Comparison of ENCODE assay signal across 19 cellular contexts in genomic region chr20:38121741-38122140, GRCh38. TPM values are rescaled to one million over a fixed set of nuclear protein-coding genes. Genes with fewer than 3 reads are reported as not detected.
A peak's percentile ranks its signal among the peaks of the same experiment; 100 is the strongest.
DNase-seq lines count a peak whose midpoint lies in the region; ATAC-seq, FAIRE-seq and TF ChIP-seq lines count a peak whose summit lies in the region.
"Had no signal": no experiment of that assay in that cellular context is flagged by ENCODE, and none has a peak within 500 bp of the region (broad histone marks: within the 10 kb centered on the region; RNA-seq: fewer than 3 reads in every experiment).

No MANE protein-coding gene starts in this region.

- H3K4me1 ChIP-seq in HepG2 (ENCODE audit: insufficient read depth, low read length) (peaks cover 42% of the 10 kb centered on the region), right lobe of liver (peaks cover 0 to 27% (median 9%) of the 10 kb centered on the region in 4 donors), colonic mucosa (peaks cover 7% of the 10 kb centered on the region)

- DNase-seq in HepG2 (ENCODE audit: low spot score) (no peak), right lobe of liver (no peak), colonic mucosa (peak; percentile 6), mesenteric fat pad (ENCODE audit: low spot score) (peak; percentile 9), ureter (ENCODE audit: low spot score) (peak; percentile 38), SHP77 (lab: John Stamatoyannopoulos, UW) (no peak), MG63 (no peak)
- DNase-seq: CD4-positive, CD25-positive, alpha-beta regulatory T cell; EL; Karpas-422; MM.1S; NCI-H1092 treated with DMSO at 0.1 percent for 48 hours; NCI-H1694; NCI-H2227 treated with DMSO at 0.1 percent for 48 hours; NCI-H524; Right ventricle myocardium superior had no signal

- H3K4me3 ChIP-seq in HepG2 (replicated peaks in 1 of 3; ENCODE audit: insufficient read depth in 1 of 3, low read depth in 2 of 3, low read length in 3 of 3) (no peak overlapping the region), right lobe of liver (no peak overlapping the region), colonic mucosa (no peak overlapping the region), MG63 (no peak overlapping the region)
- H3K4me3 ChIP-seq: Peyer's patch had no signal

- no TSS peak for BruUV-seq in HepG2 (replicated peaks; lab: Mats Ljungman, UMichigan)

- no peak for TF ChIP-seq RAD21 in HepG2 (CRISPR knock-in tag; IDR thresholded peaks at IDR 0.05)

- TF ChIP-seq EP300 in HepG2 (IDR thresholded peaks at IDR 0.05; ENCODE audit: low read depth in 2 of 2, low read length in 2 of 2) = no peak
- no peak for TF ChIP-seq EP300 in HepG2 (CRISPR knock-in tag; IDR thresholded peaks at IDR 0.05; ENCODE audit: borderline replicate concordance)

- FAIRE-seq in HepG2 (lab: Jason Lieb, UNC) = no peak
- FAIRE-seq: H1 had no signal

- POLR2A ChIA-PET in HepG2 (lab: Yijun Ruan, JAX) = interaction anchor here (2.8 kb wide), 1 partner anchor 22 kb away, joined by 38 read pairs; no protein-coding TSS in a partner anchor

- no peaks in the 10 kb centered on the region for H4K20me1 ChIP-seq in HepG2 (ENCODE audit: insufficient read depth, low read length)

- H3K27ac ChIP-seq in HepG2 (ENCODE audit: extremely low read length, insufficient read depth, low read length) = no peak overlapping the region
- H3K27ac ChIP-seq in right lobe of liver = no peak overlapping the region
- H3K27ac ChIP-seq in colonic mucosa = no peak overlapping the region
- H3K27ac ChIP-seq: Peyer's patch had no signal

- no peaks in the 10 kb centered on the region for H3K79me2 ChIP-seq in HepG2 (ENCODE audit: insufficient read depth, low read length)

- in situ Hi-C loops in HepG2 (cut with HindIII; ENCODE audit: extremely low pct_ligation_motif_present, low pct_unique_long_range_greater_than_20kb) = no loop called here

- CTCF ChIA-PET in HepG2 (lab: Yijun Ruan, JAX; ENCODE audit: low intra/inter-chr PET ratio, low total read pairs) = no interaction called here

- ATAC-seq in HepG2 (no peak), right lobe of liver (no peak), HG02852 (IDR thresholded peaks at IDR 0.05; ENCODE audit: unreplicated experiment) (no peak)

- 86% methylated on average over 4 of the region's 4 CpGs for WGBS in HepG2 (ENCODE audit: low lambda C conversion rate)
- WGBS in right lobe of liver (ENCODE audit: insufficient coverage, low coverage, low lambda C conversion rate, missing lambda C conversion rate) = 100% methylated on average over 2 of the region's 4 CpGs

- TF ChIP-seq POLR2A in HepG2 (IDR thresholded peaks at IDR 0.05; ENCODE audit: insufficient read depth in 1 of 2, low read depth in 2 of 2, low read length in 2 of 2) (no peak), right lobe of liver (IDR thresholded peaks at IDR 0.05) (no peak)

- TF ChIP-seq CTCF in HepG2 (CRISPR knock-in tag; IDR thresholded peaks at IDR 0.05) = no peak
- no peak for TF ChIP-seq CTCF in right lobe of liver (IDR thresholded peaks at IDR 0.05)
- TF ChIP-seq CTCF in colonic mucosa (IDR thresholded peaks at IDR 0.05) = no peak

- intact Hi-C loops in HepG2 (cut with micrococcal nuclease; ENCODE audit: unreplicated experiment) (no loop called here), right lobe of liver (cut with DNase I) (no loop called here), colonic mucosa (cut with DNase I) (no loop called here)

- H3K9me3 ChIP-seq in HepG2 (ENCODE audit: low read length) (no peaks in the 10 kb centered on the region), right lobe of liver (no peaks in the 10 kb centered on the region), colonic mucosa (no peaks in the 10 kb centered on the region), MG63 (peaks cover 6% of the 10 kb centered on the region)
- H3K9me3 ChIP-seq: Peyer's patch had no signal

- H3K36me3 ChIP-seq in HepG2 (replicated peaks in 1 of 2; ENCODE audit: control insufficient read depth in 1 of 2, insufficient read depth in 2 of 2, low read length in 2 of 2) (no peaks in the 10 kb centered on the region), right lobe of liver (no peaks in the 10 kb centered on the region), colonic mucosa (no peaks in the 10 kb centered on the region), MG63 (no peaks in the 10 kb centered on the region)
- H3K36me3 ChIP-seq: Peyer's patch had no signal

- H3K27me3 ChIP-seq in HepG2 (ENCODE audit: control insufficient read depth in 1 of 2, insufficient read depth in 2 of 2, low read length in 2 of 2) (no peaks in the 10 kb centered on the region), right lobe of liver (no peaks in the 10 kb centered on the region), colonic mucosa (no peaks in the 10 kb centered on the region), MG63 (no peaks in the 10 kb centered on the region)
- H3K27me3 ChIP-seq: Peyer's patch had no signal

- H3K9ac ChIP-seq in HepG2 (ENCODE audit: insufficient read depth, low read depth, low read length) = no peak overlapping the region
- H3K9ac ChIP-seq in colonic mucosa (ENCODE audit: low read depth in 2 of 2, low read length in 2 of 2) = no peak overlapping the region

- no peak overlapping the region for H2AFZ ChIP-seq in HepG2 (ENCODE audit: low read length)

- H3K4me2 ChIP-seq in HepG2 (ENCODE audit: low read depth, low read length) = no peak overlapping the region

TF ChIP-seq in HepG2, 621 proteins besides CTCF, POLR2A, EP300 and RAD21 (continues in another document):
- TF ChIP-seq NFE2L2 (IDR thresholded peaks at IDR 0.05; ENCODE audit: low read length) (peak; percentile 60; the same call in 1 of the 2 replicates), POLR2AphosphoS2 (IDR thresholded peaks at IDR 0.05; ENCODE audit: low read depth, low read length) (no peak)

RNA-seq across cellular contexts. Expression of gene TGM2, which starts 43.3 kb away (rescaled TPM):
- total RNA-seq in HepG2 (2016; rRNA removed; fragmentation: Illumina TruSeq; extraction: Trizol) = 4.2 and 4.5 TPM in 2 replicates
- total RNA-seq in HepG2 (2016; cell fraction: cytosol; rRNA removed; fragmentation: Illumina TruSeq; extraction: Trizol; ENCODE audit: low read depth) = 0.61 and 0.88 TPM in 2 replicates
- total RNA-seq in HepG2 (2016; cell fraction: insoluble cytoplasmic fraction; rRNA removed; fragmentation: Illumina TruSeq; extraction: Trizol) = 3.3 and 4.3 TPM in 2 replicates
- 2.1 and 2.3 TPM in 2 replicates for total RNA-seq in HepG2 (2016; cell fraction: membrane; rRNA removed; fragmentation: Illumina TruSeq; extraction: Trizol)
- 4.3 and 4.5 TPM in 2 replicates for total RNA-seq in HepG2 (2016; cell fraction: nucleus; rRNA removed; fragmentation: Illumina TruSeq; extraction: Trizol)
- 46.4 and 52.3 TPM in 2 replicates for polyA plus RNA-seq in HepG2 (2011; rRNA removed)
- 39.7 and 45.8 TPM in 2 replicates for polyA plus RNA-seq in HepG2 (2011; cell fraction: cytosol; rRNA removed)
- polyA plus RNA-seq in HepG2 (2011; cell fraction: nucleus; rRNA removed) = 48.4 and 54.8 TPM in 2 replicates
- polyA plus RNA-seq in HepG2 (2012) = 14.4 and 32.4 TPM in 2 replicates
- 1.5 and 1.8 TPM in 2 replicates for polyA plus RNA-seq in HepG2 (2016; cell fraction: cytosol; fragmentation: Illumina TruSeq; extraction: Trizol; ENCODE audit: low read depth)
- polyA plus RNA-seq in HepG2 (2016; cell fraction: insoluble cytoplasmic fraction; fragmentation: Illumina TruSeq; extraction: Trizol; ENCODE audit: low read depth) = 5.3 and 7.5 TPM in 2 replicates
- 2.5 TPM in 2 replicates for polyA plus RNA-seq in HepG2 (2016; cell fraction: membrane; fragmentation: Illumina TruSeq; extraction: Trizol; ENCODE audit: low read depth)
- 7.7 and 9.8 TPM in 2 replicates for polyA plus RNA-seq in HepG2 (2016; cell fraction: nucleus; fragmentation: Illumina TruSeq; extraction: Trizol; ENCODE audit: insufficient read depth, low read depth)
- 39.1 and 112 TPM in 2 replicates for polyA minus RNA-seq in HepG2 (2011; rRNA and poly(A)+ RNA removed; ENCODE audit: low replicate concordance)
- polyA minus RNA-seq in HepG2 (2011; cell fraction: cytosol; rRNA and poly(A)+ RNA removed) = 43.5 and 48.8 TPM in 2 replicates
- polyA minus RNA-seq in HepG2 (2011; cell fraction: nucleus; rRNA and poly(A)+ RNA removed) = 26.7 and 32.2 TPM in 2 replicates
- total RNA-seq in right lobe of liver = 100 to 1,000 TPM; 135 to 940 (median 474) TPM
- 10 to 100 TPM; 14.5 to 32.8 TPM for total RNA-seq in colonic mucosa
- 131 TPM for total RNA-seq in mesenteric fat pad
- total RNA-seq in ureter = 143 TPM
- total RNA-seq in MG63 (2014; rRNA removed; shearing (Covaris generic); ENCODE audit: low replicate concordance) = 82.5 and 111 TPM in 2 replicates
- total RNA-seq: CD4-positive, CD25-positive, alpha-beta regulatory T cell had no signal

Comparison
In these comparisons a context has a peak if more than half of its experiments do, and no peak if none do; other contexts are left out.
1. DNase-seq: peak in colonic mucosa (single experiment), mesenteric fat pad (single experiment) and ureter (single experiment); none in HepG2 (single experiment), right lobe of liver (0 of 3), SHP77 (0 of 2) and MG63 (single experiment).